In genomic region chr11:64060861-64061444, GRCh38 we compare ENCODE assay signal across 8 cellular contexts. TPM values are rescaled to one million over a fixed set of nuclear protein-coding genes. Genes with fewer than 3 reads are reported as not detected.
DNase-seq lines count a peak whose midpoint lies in the region; ATAC-seq and TF ChIP-seq lines count a peak whose summit lies in the region.
"Had no signal": no experiment of that assay in that cellular context is flagged by ENCODE, and none has a peak within 500 bp of the region (broad histone marks: within the 10 kb centered on the region; RNA-seq: fewer than 3 reads in every experiment).

No MANE protein-coding gene starts in this region.

- no peak overlapping the region for H3K9ac ChIP-seq in rectal smooth muscle tissue (ENCODE audit: low read length)

- WGBS in heart left ventricle, 4 donors, result 7 to 15% (median 9%) methylated on average over 13 to 42 of the region's 42 CpGs

- no peak overlapping the region for H3K27ac ChIP-seq in heart left ventricle
- H3K27ac ChIP-seq in rectal smooth muscle tissue (ENCODE audit: low read depth, low read length), result no peak overlapping the region
- no peak overlapping the region for H3K27ac ChIP-seq in vagina

- TF ChIP-seq CTCF in heart left ventricle (IDR thresholded peaks at IDR 0.05) (no peak), vagina (IDR thresholded peaks at IDR 0.05) (no peak)

- DNase-seq in NCI-H82 (lab: John Stamatoyannopoulos, UW), result peak; percentile 89
- DNase-seq in activated effector memory CD4-positive, alpha-beta T cell treated with anti-CD3 and anti-CD28 coated beads, Interleukin-2, amount 50 U/mL, for 16 hours, result peak; percentile 85
- DNase-seq in heart left ventricle, result peak; percentile 33 to 79 (median 65)
- DNase-seq in vagina (ENCODE audit: extremely low spot score in 2 of 2), result no peak

- no peaks in the 10 kb centered on the region for H3K36me3 ChIP-seq in heart left ventricle
- H3K36me3 ChIP-seq in rectal smooth muscle tissue (ENCODE audit: control insufficient read depth, insufficient read depth, low read length), result no peaks in the 10 kb centered on the region
- no peaks in the 10 kb centered on the region for H3K36me3 ChIP-seq in vagina

- no peaks in the 10 kb centered on the region for H3K9me3 ChIP-seq in heart left ventricle
- H3K9me3 ChIP-seq in vagina, result no peaks in the 10 kb centered on the region

- ATAC-seq in GM18907 (IDR thresholded peaks at IDR 0.05; ENCODE audit: unreplicated experiment) (peak; percentile 42), heart left ventricle (peak in 1 of 4 donors; percentile 61), HG02678 (IDR thresholded peaks at IDR 0.05; ENCODE audit: unreplicated experiment) (no peak)

- H3K4me3 ChIP-seq in heart left ventricle (peak overlapping the region in 11 of 12 donors; percentile 11 to 54 (median 38)), rectal smooth muscle tissue (ENCODE audit: low read length) (peak overlapping the region; percentile 61), vagina (peak overlapping the region; percentile 24 to 43)

- intact Hi-C loops in heart left ventricle (cut with DNase I) (no loop called here), vagina (cut with DNase I) (no loop called here)

- H3K4me1 ChIP-seq in heart left ventricle, result peaks cover 2 to 51% (median 17%) of the 10 kb centered on the region in 12 donors
- peaks cover 22% of the 10 kb centered on the region for H3K4me1 ChIP-seq in rectal smooth muscle tissue (ENCODE audit: control insufficient read depth, insufficient read depth, low read length)
- H3K4me1 ChIP-seq in vagina, result peaks cover 26% of the 10 kb centered on the region

- TF ChIP-seq POLR2A in heart left ventricle (IDR thresholded peaks at IDR 0.05), result no peak
- TF ChIP-seq POLR2A in vagina (IDR thresholded peaks at IDR 0.05), result no peak

- H3K27me3 ChIP-seq in heart left ventricle (peaks cover 0 to 19% (median 0%) of the 10 kb centered on the region in 9 donors), rectal smooth muscle tissue (ENCODE audit: control insufficient read depth, insufficient read depth, low read length) (peaks cover 3% of the 10 kb centered on the region), vagina (no peaks in the 10 kb centered on the region)

RNA-seq across cellular contexts. Expression of gene FLRT1, which starts 25.2 kb away (rescaled TPM):
- total RNA-seq in heart left ventricle (1 to 10 TPM in 1 of 9 donors, under 1 TPM in 8; 0.20 to 1.4 (median 0.37) TPM), vagina (0.49 TPM)
- under 1 TPM; 0.22 to 0.46 TPM for polyA plus RNA-seq in heart left ventricle
- total RNA-seq: activated CD8-positive, alpha-beta memory T cell treated with anti-CD3 and anti-CD28 coated beads for 36 hours had no signal

Comparison
In these comparisons a context has a peak if more than half of its experiments do, and no peak if none do; other contexts are left out.
1. DNase-seq: peak in NCI-H82 (single experiment), activated effector memory CD4-positive, alpha-beta T cell treated with anti-CD3 and anti-CD28 coated beads, Interleukin-2, amount 50 U/mL, for 16 hours (single experiment) and heart left ventricle (5 of 5); none in vagina (0 of 2).
2. Peak in every context shown above with its lines, with median percentiles within 50 percentile points of each other: H3K4me3 ChIP-seq.